Comparison of ENCODE assay signal across 11 cellular contexts in the genomic region with DNA sequence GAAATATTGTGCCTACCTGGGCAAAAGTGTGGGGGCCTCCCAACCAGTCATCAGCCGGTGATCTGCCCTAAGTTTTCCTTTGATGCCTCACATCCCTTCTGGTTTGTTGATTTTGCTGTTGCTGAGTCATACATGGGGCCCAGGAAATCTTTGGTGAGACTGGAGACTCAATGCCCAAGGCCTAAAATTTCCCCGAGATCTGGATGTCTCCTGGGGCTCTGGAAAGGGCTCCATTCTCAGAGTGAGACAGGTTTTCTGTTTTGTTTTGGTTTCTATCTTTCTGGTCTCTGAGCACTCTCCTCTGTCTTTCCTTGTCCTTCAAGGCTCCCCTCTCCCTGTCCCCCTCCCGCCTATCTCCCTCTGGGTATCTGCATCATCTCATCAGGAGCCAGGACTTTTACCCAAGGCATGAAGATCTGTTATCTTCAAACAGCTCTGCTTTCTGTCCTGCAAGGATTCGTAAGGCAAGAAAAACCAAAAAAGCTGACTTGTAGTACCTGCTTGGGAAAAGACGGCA.
DNase-seq lines count a peak whose midpoint lies in the region; ATAC-seq, FAIRE-seq and TF ChIP-seq lines count a peak whose summit lies in the region.
"Had no signal": no experiment of that assay in that cellular context is flagged by ENCODE, and none has a peak within 500 bp of the region (broad histone marks: within the 10 kb centered on the region; RNA-seq: fewer than 3 reads in every experiment).

No MANE protein-coding gene starts in this region.

- H3K27me3 ChIP-seq in ACC112 (ENCODE audit: insufficient read depth, low read length) (no peaks in the 10 kb centered on the region), adipocyte (replicated peaks; ENCODE audit: control insufficient read depth, insufficient read depth, low read length) (no peaks in the 10 kb centered on the region), keratinocyte (ENCODE audit: control insufficient read depth, extremely low read depth, insufficient read depth, low read length) (no peaks in the 10 kb centered on the region), tibial artery (peaks cover 0 to 7% of the 10 kb centered on the region in 2 donors)

- no peak for TF ChIP-seq CTCF in HEK293 (tag by site-specific recombination; IDR thresholded peaks at IDR 0.05)
- no peak for TF ChIP-seq CTCF in keratinocyte (optimal IDR thresholded peaks at IDR 0.05 in 1 of 3, IDR thresholded peaks at IDR 0.05 in 1 of 3, conservative IDR thresholded peaks at IDR 0.05 in 1 of 3; ENCODE audit: extremely low read depth in 1 of 3, insufficient read depth in 2 of 3, low read length in 3 of 3)
- no peak for TF ChIP-seq CTCF in tibial artery (IDR thresholded peaks at IDR 0.05)

- H4K20me1 ChIP-seq in keratinocyte (ENCODE audit: control insufficient read depth, extremely low read depth, insufficient read depth, low read length): no peaks in the 10 kb centered on the region

- H3K4me3 ChIP-seq in ACC112 (ENCODE audit: low read depth, low read length) (no peak overlapping the region), HEK293 (ENCODE audit: low read depth, low read length) (no peak overlapping the region), adipocyte (ENCODE audit: low read length) (no peak overlapping the region), keratinocyte (ENCODE audit: control insufficient read depth in 2 of 3, extremely low read depth in 1 of 3, insufficient read depth in 2 of 3, low read depth in 1 of 3, low read length in 3 of 3) (peak overlapping the region in 2 of 3 experiments; percentile 41 to 48), tibial artery (no peak overlapping the region)

- POLR2A ChIA-PET in HEK293 (lab: Yijun Ruan, JAX): no interaction called here

- H3K36me3 ChIP-seq in ACC112 (ENCODE audit: insufficient read depth, low read length) (no peaks in the 10 kb centered on the region), HEK293 (ENCODE audit: control insufficient read depth in 2 of 2, insufficient read depth in 1 of 2, low read length in 2 of 2) (no peaks in the 10 kb centered on the region), adipocyte (ENCODE audit: control insufficient read depth, insufficient read depth, low read length, severe bottlenecking) (no peaks in the 10 kb centered on the region), keratinocyte (ENCODE audit: control insufficient read depth in 2 of 2, extremely low read depth in 1 of 2, insufficient read depth in 2 of 2, low read length in 2 of 2) (no peaks in the 10 kb centered on the region), tibial artery (no peaks in the 10 kb centered on the region)

- H3K4me1 ChIP-seq in ACC112 (ENCODE audit: control insufficient read depth, insufficient read depth, low read length, unreplicated experiment) (peaks cover 82% of the 10 kb centered on the region), HEK293 (ENCODE audit: control insufficient read depth, insufficient read depth, low read length) (peaks cover 7% of the 10 kb centered on the region; the same call in 1 of the 2 replicates), adipocyte (ENCODE audit: control insufficient read depth, insufficient read depth, low read length) (peaks cover 46% of the 10 kb centered on the region), keratinocyte (ENCODE audit: control insufficient read depth, extremely low read depth, insufficient read depth, low read length) (peaks cover 17% of the 10 kb centered on the region), tibial artery (peaks cover 0 to 5% (median 1%) of the 10 kb centered on the region in 4 donors)

- H3K9me3 ChIP-seq in HEK293 (ENCODE audit: control insufficient read depth, insufficient read depth, low read depth, low read length) (no peaks in the 10 kb centered on the region; the same call in 1 of the 2 replicates), adipocyte (ENCODE audit: control insufficient read depth, low read length) (no peaks in the 10 kb centered on the region), keratinocyte (ENCODE audit: control insufficient read depth, low read depth, low read length) (peaks cover 2% of the 10 kb centered on the region), tibial artery (no peaks in the 10 kb centered on the region)

- peak; percentile 74 for FAIRE-seq in keratinocyte (lab: Jason Lieb, UNC)
- FAIRE-seq: G401.6 had no signal

- H3K9ac ChIP-seq in adipocyte (ENCODE audit: low read length): no peak overlapping the region
- H3K9ac ChIP-seq in keratinocyte (ENCODE audit: control insufficient read depth, extremely low read depth, insufficient read depth, low read length): peak overlapping the region; percentile 52

- H3K79me2 ChIP-seq in ACC112 (ENCODE audit: control insufficient read depth, insufficient read depth, low read length, unreplicated experiment) (no peaks in the 10 kb centered on the region), keratinocyte (ENCODE audit: control insufficient read depth, insufficient read depth, low read length) (no peaks in the 10 kb centered on the region)

- dilution Hi-C loops in keratinocyte (cut with MboI; ENCODE audit: extremely low pct_ligation_motif_present, low sequenced_read_pairs): no loop called here

- ATAC-seq in HG03460 (IDR thresholded peaks at IDR 0.05; ENCODE audit: unreplicated experiment): no peak

- H3K4me2 ChIP-seq in keratinocyte (ENCODE audit: control insufficient read depth, extremely low read depth, insufficient read depth, low read depth, low read length): peak overlapping the region; percentile 79

- H2AFZ ChIP-seq in ACC112 (ENCODE audit: low read length, unreplicated experiment) (peak overlapping the region; percentile 27), keratinocyte (ENCODE audit: control insufficient read depth, low read length) (peak overlapping the region; percentile 85)

- no peaks in the 10 kb centered on the region for H3K9me1 ChIP-seq in keratinocyte (ENCODE audit: control insufficient read depth, extremely low read depth, insufficient read depth, low read length)

- H3K27ac ChIP-seq in ACC112 (ENCODE audit: low read depth, low read length) (peak overlapping the region; percentile 78), HEK293 (ENCODE audit: extremely low read depth, low read depth, low read length) (0 out of 2 replicates have a peak overlapping the region, but pooled peaks have one; percentile 3), keratinocyte (ENCODE audit: control insufficient read depth, insufficient read depth, low read length) (peak overlapping the region; percentile 88), tibial artery (no peak overlapping the region)

- intact Hi-C loops in tibial artery (cut with DNase I; ENCODE audit: low total_unique reads): no loop called here

- DNase-seq in adipocyte (ENCODE audit: low read depth) (peak; percentile 67), keratinocyte (ENCODE audit: low read depth, low spot score) (no peak), SHP77 treated with DMSO at 0.1 percent for 48 hours (lab: John Stamatoyannopoulos, UW) (no peak), tibial artery (no peak)
- no peak for DNase-seq in activated naive CD4-positive, alpha-beta T cell treated with anti-CD3 and anti-CD28 coated beads, Interleukin-2, amount 50 U/mL, for 16 hours
- DNase-seq: activated CD4-positive, alpha-beta T cell treated with anti-CD3 and anti-CD28 coated beads, Interleukin-2, amount 50 U/mL, for 48 hours; stimulated activated CD8-positive, alpha-beta memory T cell treated with anti-CD3 and anti-CD28 coated beads, Interleukin-4, amount 100 ng/mL, for 48 hours had no signal

- CTCF ChIA-PET in HEK293 (lab: Yijun Ruan, JAX): no interaction called here

TF ChIP-seq in HEK293, 187 proteins besides CTCF, POLR2A, EP300 and RAD21 (continues in another document):
- TF ChIP-seq ZNF76 (tag by site-specific recombination; IDR thresholded peaks at IDR 0.05; ENCODE audit: borderline replicate concordance, low read depth): no peak
- TF ChIP-seq ZNF335 (tag by site-specific recombination; conservative IDR thresholded peaks at IDR 0.05): 0 out of 2 replicates have a peak, but pooled peaks have one; percentile 15
- TF ChIP-seq SALL2 (tag by site-specific recombination; IDR thresholded peaks at IDR 0.05; ENCODE audit: borderline replicate concordance): no peak
- TF ChIP-seq ZNF394 (tag by site-specific recombination; IDR thresholded peaks at IDR 0.05; ENCODE audit: borderline replicate concordance): no peak
- no peak for TF ChIP-seq ZNF776 (tag by site-specific recombination; IDR thresholded peaks at IDR 0.05; ENCODE audit: borderline replicate concordance)
- no peak for TF ChIP-seq ZNF707 (tag by site-specific recombination; IDR thresholded peaks at IDR 0.05)
- no peak for TF ChIP-seq ZNF23 (tag by site-specific recombination; IDR thresholded peaks at IDR 0.05; ENCODE audit: borderline replicate concordance)
- TF ChIP-seq ZNF555 (tag by site-specific recombination; conservative IDR thresholded peaks at IDR 0.05): no peak
- TF ChIP-seq ZNF341 (tag by site-specific recombination; IDR thresholded peaks at IDR 0.05; ENCODE audit: low read depth): no peak
- no peak for TF ChIP-seq BCL11A (tag by site-specific recombination; IDR thresholded peaks at IDR 0.05; ENCODE audit: low read depth)
- no peak for TF ChIP-seq ZNF830 (tag by site-specific recombination; IDR thresholded peaks at IDR 0.05; ENCODE audit: low read depth)
- no peak for TF ChIP-seq ZNF610 (tag by site-specific recombination; IDR thresholded peaks at IDR 0.05; ENCODE audit: borderline replicate concordance)
- TF ChIP-seq ZNF843 (tag by site-specific recombination; IDR thresholded peaks at IDR 0.05): no peak
- TF ChIP-seq ZBTB20 (tag by site-specific recombination; IDR thresholded peaks at IDR 0.05): peak; percentile 70
- TF ChIP-seq ZNF785 (tag by site-specific recombination; IDR thresholded peaks at IDR 0.05): no peak
- no peak for TF ChIP-seq ZNF521 (tag by site-specific recombination; IDR thresholded peaks at IDR 0.05)
- no peak for TF ChIP-seq ZSCAN30 (tag by site-specific recombination; IDR thresholded peaks at IDR 0.05)
- no peak for TF ChIP-seq ZNF138 (tag by site-specific recombination; IDR thresholded peaks at IDR 0.05; ENCODE audit: borderline replicate concordance)
- no peak for TF ChIP-seq ZNF10 (tag by site-specific recombination; IDR thresholded peaks at IDR 0.05)
- TF ChIP-seq, protein P1, sequence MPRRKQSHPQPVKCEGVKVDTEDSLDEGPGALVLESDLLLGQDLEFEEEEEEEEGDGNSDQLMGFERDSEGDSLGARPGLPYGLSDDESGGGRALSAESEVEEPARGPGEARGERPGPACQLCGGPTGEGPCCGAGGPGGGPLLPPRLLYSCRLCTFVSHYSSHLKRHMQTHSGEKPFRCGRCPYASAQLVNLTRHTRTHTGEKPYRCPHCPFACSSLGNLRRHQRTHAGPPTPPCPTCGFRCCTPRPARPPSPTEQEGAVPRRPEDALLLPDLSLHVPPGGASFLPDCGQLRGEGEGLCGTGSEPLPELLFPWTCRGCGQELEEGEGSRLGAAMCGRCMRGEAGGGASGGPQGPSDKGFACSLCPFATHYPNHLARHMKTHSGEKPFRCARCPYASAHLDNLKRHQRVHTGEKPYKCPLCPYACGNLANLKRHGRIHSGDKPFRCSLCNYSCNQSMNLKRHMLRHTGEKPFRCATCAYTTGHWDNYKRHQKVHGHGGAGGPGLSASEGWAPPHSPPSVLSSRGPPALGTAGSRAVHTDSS (tag by site-specific recombination; IDR thresholded peaks at IDR 0.05): no peak

Comparison
In these comparisons a context has a peak if more than half of its experiments do, and no peak if none do; other contexts are left out.
1. H3K27ac ChIP-seq: peak in ACC112 (single experiment), HEK293 (single experiment) and keratinocyte (single experiment); none in tibial artery (0 of 2).
2. H3K4me3 ChIP-seq: peak in keratinocyte (2 of 3); none in ACC112 (single experiment), HEK293 (single experiment), adipocyte (single experiment) and tibial artery (0 of 2).